8 cellular contexts compared by ENCODE assay signal in the genomic region with DNA sequence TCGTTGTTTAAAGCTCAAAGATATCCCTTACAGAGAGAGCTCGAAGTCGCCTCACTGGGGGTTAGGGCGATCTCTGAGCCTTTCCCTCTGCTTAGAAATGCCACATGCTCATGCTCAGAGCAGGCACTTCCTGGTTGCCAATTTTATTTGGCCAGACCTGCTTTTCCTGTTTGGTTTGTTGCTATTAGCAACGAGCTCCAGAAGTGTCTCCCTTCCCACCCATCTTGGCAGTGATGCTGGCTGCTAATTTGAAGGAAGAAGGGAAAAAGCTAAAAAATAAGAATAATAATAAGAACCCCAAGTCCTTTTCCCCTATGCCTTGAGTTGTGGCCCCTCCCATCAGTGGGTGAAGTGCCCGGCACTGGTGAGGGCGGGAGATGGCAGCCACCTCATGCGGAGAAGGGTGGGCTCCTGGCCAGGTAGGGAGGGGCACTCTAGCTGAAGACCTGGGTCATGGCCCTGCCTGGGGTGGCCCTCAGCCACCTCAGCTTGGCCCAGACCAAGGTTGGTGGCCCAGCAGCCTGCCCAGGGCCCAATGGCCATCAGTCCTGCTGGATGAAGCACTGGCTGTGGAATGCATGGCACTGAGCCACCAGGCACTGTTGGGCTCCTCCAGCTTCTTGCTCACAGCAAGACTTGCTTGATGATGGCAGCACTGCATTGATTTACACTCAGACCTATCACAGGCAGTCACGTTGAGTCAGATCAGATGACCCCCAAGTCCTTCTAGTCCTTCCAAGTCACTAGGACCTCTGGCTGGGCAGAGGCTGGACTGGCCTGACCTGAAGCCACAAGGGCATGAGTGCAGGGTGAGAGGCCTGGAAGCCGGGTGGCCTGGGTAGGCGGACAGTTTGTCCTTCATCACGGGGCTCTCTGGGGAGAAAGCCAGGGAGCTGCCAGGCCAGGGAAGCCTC.
DNase-seq lines count a peak whose midpoint lies in the region; ATAC-seq and TF ChIP-seq lines count a peak whose summit lies in the region.

No MANE protein-coding gene starts in this region.

- 42 to 63% (median 54%) methylated on average over 12 of the region's 12 CpGs for WGBS in adipose tissue, 3 donors

- H3K9me3 ChIP-seq in left ventricle myocardium inferior (replicated peaks): peaks cover 6% of the 10 kb centered on the region

- H3K4me1 ChIP-seq in left ventricle myocardium inferior: peaks cover 30% of the 10 kb centered on the region

- TF ChIP-seq CTCF in left ventricle myocardium inferior (IDR thresholded peaks at IDR 0.05; ENCODE audit: borderline replicate concordance): no peak

- H3K27ac ChIP-seq in adipose tissue (ENCODE audit: low read depth, low read length) (peak overlapping the region; percentile 11), left ventricle myocardium inferior (replicated peaks) (peak overlapping the region; percentile 88)

- peak; percentile 62; the same call in 1 of the 2 replicates for TF ChIP-seq EP300 in Ishikawa (IDR thresholded peaks at IDR 0.05; ENCODE audit: borderline replicate concordance)

- H3K27me3 ChIP-seq in left ventricle myocardium inferior (ENCODE audit: low read depth): no peaks in the 10 kb centered on the region

- intact Hi-C loops in left ventricle myocardium inferior (cut with micrococcal nuclease) (no loop called here), sciatic nerve (cut with DNase I) (no loop called here)

- no peak for TF ChIP-seq RAD21 in Ishikawa (IDR thresholded peaks at IDR 0.05; ENCODE audit: low read depth)

- ATAC-seq in sciatic nerve (peak; percentile 86), GM18858 (IDR thresholded peaks at IDR 0.05; ENCODE audit: unreplicated experiment) (no peak), HG03280 (IDR thresholded peaks at IDR 0.05; ENCODE audit: unreplicated experiment) (no peak)

- peak; percentile 89 for DNase-seq in AG20443 (ENCODE audit: low spot score)
- peak; percentile 81 for DNase-seq in left ventricle myocardium inferior
- peak; percentile 72 for DNase-seq in sciatic nerve (ENCODE audit: low spot score)
- no peak for DNase-seq in cerebellar nuclear complex (lab: John Stamatoyannopoulos, UW)

- H3K36me3 ChIP-seq in left ventricle myocardium inferior: peaks cover 56% of the 10 kb centered on the region

- H3K4me3 ChIP-seq in left ventricle myocardium inferior: peak overlapping the region; percentile 36

TF ChIP-seq in Ishikawa, 13 proteins besides CTCF, POLR2A, EP300 and RAD21:
- TF ChIP-seq FOXM1 (IDR thresholded peaks at IDR 0.05; ENCODE audit: borderline replicate concordance, low read depth): peak; percentile 60; the same call in 1 of the 2 replicates
- TF ChIP-seq, protein P1, sequence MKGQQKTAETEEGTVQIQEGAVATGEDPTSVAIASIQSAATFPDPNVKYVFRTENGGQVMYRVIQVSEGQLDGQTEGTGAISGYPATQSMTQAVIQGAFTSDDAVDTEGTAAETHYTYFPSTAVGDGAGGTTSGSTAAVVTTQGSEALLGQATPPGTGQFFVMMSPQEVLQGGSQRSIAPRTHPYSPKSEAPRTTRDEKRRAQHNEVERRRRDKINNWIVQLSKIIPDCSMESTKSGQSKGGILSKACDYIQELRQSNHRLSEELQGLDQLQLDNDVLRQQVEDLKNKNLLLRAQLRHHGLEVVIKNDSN (IDR thresholded peaks at IDR 0.05): peak; percentile 56; the same call in 1 of the 2 replicates
- TF ChIP-seq CREB1 (IDR thresholded peaks at IDR 0.05; ENCODE audit: low read depth): no peak
- TF ChIP-seq TEAD4 (IDR thresholded peaks at IDR 0.05): peak; percentile 91
- 0 out of 2 replicates have a peak, but pooled peaks have one; percentile 4 for TF ChIP-seq EGR1 (IDR thresholded peaks at IDR 0.05)
- peak; percentile 49; the same call in 1 of the 2 replicates for TF ChIP-seq YY1 (IDR thresholded peaks at IDR 0.05; ENCODE audit: low read depth)
- TF ChIP-seq TCF12 (IDR thresholded peaks at IDR 0.05; ENCODE audit: low read depth): peak; percentile 57; the same call in 1 of the 2 replicates
- peak; percentile 86 for TF ChIP-seq NFIC (IDR thresholded peaks at IDR 0.05)
- no peak for TF ChIP-seq REST (IDR thresholded peaks at IDR 0.05; ENCODE audit: low read depth)
- TF ChIP-seq ZBTB7A (IDR thresholded peaks at IDR 0.05; ENCODE audit: low read depth): no peak
- peak; percentile 95 for TF ChIP-seq MAX (IDR thresholded peaks at IDR 0.05)
- TF ChIP-seq CEBPB (IDR thresholded peaks at IDR 0.05): peak; percentile 17; the same call in 1 of the 2 replicates
- TF ChIP-seq TAF1 (IDR thresholded peaks at IDR 0.05; ENCODE audit: low read depth): no peak

Comparison
In these comparisons a context has a peak if more than half of its experiments do, and no peak if none do; other contexts are left out.
1. DNase-seq: peak in AG20443 (single experiment), left ventricle myocardium inferior (single experiment) and sciatic nerve (single experiment); none in cerebellar nuclear complex (0 of 2).